14 cellular contexts compared by ENCODE assay signal in the genomic region with DNA sequence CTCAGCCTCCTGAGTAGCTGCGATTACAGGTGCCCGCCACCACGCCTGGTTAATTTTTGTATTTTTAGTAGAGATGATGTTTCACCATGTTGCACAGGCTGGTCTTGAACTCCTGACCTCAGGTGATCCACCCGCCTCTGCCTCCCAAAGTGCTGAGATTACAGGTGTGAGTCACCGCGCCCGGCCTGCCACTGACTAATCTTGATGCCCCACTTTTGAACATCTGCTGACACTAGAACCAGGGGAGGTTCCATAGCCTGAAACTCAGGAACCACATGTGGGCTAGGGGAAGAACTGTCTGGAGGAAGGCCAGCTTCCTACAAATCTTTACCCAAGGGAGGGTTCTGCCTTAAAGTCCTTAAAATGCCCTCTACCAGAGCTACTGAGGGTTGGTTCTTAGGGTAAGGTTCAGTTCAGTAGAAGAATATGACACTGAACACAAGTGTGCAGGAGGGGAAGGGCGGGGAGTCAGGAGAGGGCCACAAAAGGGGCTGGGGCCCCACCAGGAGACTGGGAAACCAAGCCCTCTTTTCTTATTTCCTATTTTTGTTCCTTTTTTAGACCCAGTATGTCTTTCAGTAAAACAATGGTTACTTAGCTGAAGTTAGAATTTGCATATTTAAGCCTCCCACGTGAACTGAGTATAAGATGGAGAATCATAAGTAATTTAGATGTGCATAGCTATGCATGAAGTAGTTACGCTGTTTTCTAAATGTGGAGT. TPM values are rescaled to one million over a fixed set of nuclear protein-coding genes. Genes with fewer than 3 reads are reported as not detected.
DNase-seq lines count a peak whose midpoint lies in the region; ATAC-seq and FAIRE-seq lines count a peak whose summit lies in the region.
"Had no signal": no experiment of that assay in that cellular context is flagged by ENCODE, and none has a peak within 500 bp of the region (broad histone marks: within the 10 kb centered on the region; RNA-seq: fewer than 3 reads in every experiment).

No MANE protein-coding gene starts in this region.

- peak overlapping the region; percentile 46 for H3K4me2 ChIP-seq in BLaER1

- H3K9me3 ChIP-seq in BLaER1, result no peaks in the 10 kb centered on the region
- H3K9me3 ChIP-seq: Caco-2 had no signal

- H4K20me1 ChIP-seq in BLaER1, result no peaks in the 10 kb centered on the region

- H3K27me3 ChIP-seq in BLaER1, result peaks cover 7% of the 10 kb centered on the region

- no peak for FAIRE-seq in GM19239 (lab: Jason Lieb, UNC)

- H3K27ac ChIP-seq in BLaER1, result no peak overlapping the region

- H3K4me3 ChIP-seq in BLaER1, result no peak overlapping the region

- no peak overlapping the region for H3K9ac ChIP-seq in BLaER1

- peak; percentile 51 for DNase-seq in Daoy (ENCODE audit: low read depth)
- DNase-seq in NCI-H226, result peak; percentile 23
- no peak for DNase-seq in GM19239 (ENCODE audit: insufficient read length, low spot score)
- no peak for DNase-seq in central memory CD4-positive, alpha-beta T cell
- DNase-seq: activated CD4-positive, alpha-beta T cell treated with anti-CD3 and anti-CD28 coated beads, Interleukin-2, amount 10 ng/mL, durations not matched to agents 7 days and 5 days; amniotic stem cell; Caco-2; effector CD8-positive, alpha-beta T cell; glutamatergic neuron; left cardiac atrium; NCI-H510A had no signal

- ATAC-seq in esophagus mucosa (peak; percentile 67), GM21528 (IDR thresholded peaks at IDR 0.05; ENCODE audit: low FRiP score, unreplicated experiment) (no peak)

- H3K36me3 ChIP-seq in BLaER1, result no peaks in the 10 kb centered on the region

- peaks cover 16% of the 10 kb centered on the region for H3K4me1 ChIP-seq in BLaER1

RNA-seq across cellular contexts. Expression of gene RAB31, which starts 6.3 kb away (rescaled TPM):
- 18.2 and 19.3 TPM in 2 replicates for total RNA-seq in Daoy (2014; rRNA removed; shearing (Covaris generic))
- 50.0 TPM for total RNA-seq in esophagus mucosa

Comparison
In these comparisons a context has a peak if more than half of its experiments do, and no peak if none do; other contexts are left out.
1. DNase-seq: peak in Daoy (single experiment) and NCI-H226 (single experiment); none in GM19239 (single experiment) and central memory CD4-positive, alpha-beta T cell (single experiment).